ENCODE assay signal across 15 cellular contexts in genomic region chr10:132483394-132483793, GRCh38. TPM values are rescaled to one million over a fixed set of nuclear protein-coding genes. Genes with fewer than 3 reads are reported as not detected.
DNase-seq lines count a peak whose midpoint lies in the region; ATAC-seq, FAIRE-seq and TF ChIP-seq lines count a peak whose summit lies in the region.
"Had no signal": no experiment of that assay in that cellular context is flagged by ENCODE, and none has a peak within 500 bp of the region (broad histone marks: within the 10 kb centered on the region; RNA-seq: fewer than 3 reads in every experiment).

No MANE protein-coding gene starts in this region.

- H3K4me3 Mint-ChIP-seq in activated naive CD4-positive, alpha-beta T cell treated with anti-CD3 and anti-CD28 coated beads, Interleukin-2, amount 10 ng/mL, durations not matched to agents 7 days and 5 days = no peak overlapping the region
- H3K4me3 Mint-ChIP-seq: CD4-positive, alpha-beta memory T cell had no signal

- intact Hi-C loops in HepG2 (cut with micrococcal nuclease; ENCODE audit: unreplicated experiment) = no loop called here
- intact Hi-C loops in right lobe of liver (cut with DNase I) = no loop called here
- intact Hi-C loops in GM12878 (cut with micrococcal nuclease; ENCODE audit: unreplicated experiment) = no loop called here

- SMC1A ChIA-PET in GM12878 (lab: Charles Lee; ENCODE audit: uncharacterized antibody, unreplicated experiment) = no interaction called here

- no peaks in the 10 kb centered on the region for H3K36me3 Mint-ChIP-seq in activated naive CD4-positive, alpha-beta T cell treated with anti-CD3 and anti-CD28 coated beads, Interleukin-2, amount 10 ng/mL, durations not matched to agents 7 days and 5 days
- H3K36me3 Mint-ChIP-seq: CD4-positive, alpha-beta memory T cell had no signal

- H3K36me3 ChIP-seq in HepG2 (replicated peaks in 1 of 2; ENCODE audit: control insufficient read depth in 1 of 2, insufficient read depth in 2 of 2, low read length in 2 of 2) = no peaks in the 10 kb centered on the region
- H3K36me3 ChIP-seq in right lobe of liver = no peaks in the 10 kb centered on the region
- H3K36me3 ChIP-seq in GM12878 (ENCODE audit: control insufficient read depth in 2 of 2, insufficient read depth in 2 of 2, low read length in 1 of 2) = no peaks in the 10 kb centered on the region
- no peaks in the 10 kb centered on the region for H3K36me3 ChIP-seq in osteoblast (ENCODE audit: insufficient read depth, low read length)
- H3K36me3 ChIP-seq: BE2C had no signal

- H3K9ac ChIP-seq in HepG2 (ENCODE audit: insufficient read depth, low read depth, low read length) = no peak overlapping the region
- no peak overlapping the region for H3K9ac ChIP-seq in GM12878 (ENCODE audit: control insufficient read depth, insufficient read depth, low read length)
- H3K9ac ChIP-seq: GM23248 had no signal

- POLR2A ChIA-PET in HepG2 (lab: Yijun Ruan, JAX) = no interaction called here
- POLR2A ChIA-PET in GM12878 (lab: Charles Lee) = no interaction called here

- TF ChIP-seq RAD21 in HepG2 (CRISPR knock-in tag; IDR thresholded peaks at IDR 0.05) (no peak), GM12878 (IDR thresholded peaks at IDR 0.05; ENCODE audit: insufficient read depth, low read depth, low read length) (no peak)

- H3K27me3 ChIP-seq in HepG2 (ENCODE audit: control insufficient read depth in 1 of 2, insufficient read depth in 2 of 2, low read length in 2 of 2) (peaks cover 16 to 78% of the 10 kb centered on the region in 2 experiments), right lobe of liver (no peaks in the 10 kb centered on the region), GM12878 (replicated peaks in 1 of 2; ENCODE audit: control insufficient read depth in 2 of 2, insufficient read depth in 2 of 2, low read length in 1 of 2) (no peaks in the 10 kb centered on the region; a peak in 1 of 4 replicates), osteoblast (ENCODE audit: insufficient read depth, low read length) (peaks cover 25% of the 10 kb centered on the region)

- no peak overlapping the region for H3K27ac Mint-ChIP-seq in activated naive CD4-positive, alpha-beta T cell treated with anti-CD3 and anti-CD28 coated beads, Interleukin-2, amount 10 ng/mL, durations not matched to agents 7 days and 5 days
- H3K27ac Mint-ChIP-seq: CD4-positive, alpha-beta memory T cell had no signal

- WGBS in HepG2 (ENCODE audit: low lambda C conversion rate) = 33% methylated on average over 5 of the region's 5 CpGs
- 57% methylated on average over 5 of the region's 5 CpGs for WGBS in right lobe of liver (ENCODE audit: insufficient coverage, low coverage, low lambda C conversion rate, missing lambda C conversion rate)
- WGBS in GM12878 (ENCODE audit: insufficient coverage, insufficient replicate concordance, low lambda C conversion rate, missing lambda C conversion rate) = 19% methylated on average over 5 of the region's 5 CpGs

- H3K4me1 Mint-ChIP-seq in activated naive CD4-positive, alpha-beta T cell treated with anti-CD3 and anti-CD28 coated beads, Interleukin-2, amount 10 ng/mL, durations not matched to agents 7 days and 5 days = no peaks in the 10 kb centered on the region
- H3K4me1 Mint-ChIP-seq: CD4-positive, alpha-beta memory T cell had no signal

- BruUV-seq in HepG2 (replicated peaks; lab: Mats Ljungman, UMichigan) (no TSS peak), GM12878 (replicated peaks; lab: Mats Ljungman, UMichigan) (no TSS peak)

- H2AFZ ChIP-seq in HepG2 (ENCODE audit: low read length) (no peak overlapping the region), GM12878 (ENCODE audit: control insufficient read depth, low read depth, low read length) (no peak overlapping the region), osteoblast (ENCODE audit: low read length) (no peak overlapping the region)
- H2AFZ ChIP-seq: GM23248 had no signal

- H4K20me1 ChIP-seq in HepG2 (ENCODE audit: insufficient read depth, low read length) (no peaks in the 10 kb centered on the region), GM12878 (ENCODE audit: control insufficient read depth, insufficient read depth) (no peaks in the 10 kb centered on the region), osteoblast (ENCODE audit: insufficient read depth, low read length) (no peaks in the 10 kb centered on the region)

- TF ChIP-seq EP300 in HepG2 (IDR thresholded peaks at IDR 0.05; ENCODE audit: low read depth in 2 of 2, low read length in 2 of 2) (no peak), HepG2 (CRISPR knock-in tag; IDR thresholded peaks at IDR 0.05; ENCODE audit: borderline replicate concordance) (no peak), GM12878 (IDR thresholded peaks at IDR 0.05; ENCODE audit: borderline replicate concordance in 1 of 2, control insufficient read depth in 1 of 2, low read depth in 2 of 2, low read length in 2 of 2) (no peak)

- H3K4me3 ChIP-seq in HepG2 (replicated peaks in 1 of 3; ENCODE audit: insufficient read depth in 1 of 3, low read depth in 2 of 3, low read length in 3 of 3) (no peak overlapping the region), right lobe of liver (no peak overlapping the region), GM12878 (no peak overlapping the region), osteoblast (ENCODE audit: insufficient read depth, low read length) (no peak overlapping the region)
- H3K4me3 ChIP-seq: GM23248 had no signal

- H3K27ac ChIP-seq in HepG2 (ENCODE audit: extremely low read length, insufficient read depth, low read length) (no peak overlapping the region), right lobe of liver (no peak overlapping the region), GM12878 (ENCODE audit: control insufficient read depth, insufficient read depth) (no peak overlapping the region), osteoblast (ENCODE audit: low read depth, low read length) (no peak overlapping the region)
- H3K27ac ChIP-seq: C4-2B, GM23248 had no signal

- H3K79me2 ChIP-seq in HepG2 (ENCODE audit: insufficient read depth, low read length) = no peaks in the 10 kb centered on the region
- H3K79me2 ChIP-seq in GM12878 (ENCODE audit: control insufficient read depth, insufficient read depth, low read length) = no peaks in the 10 kb centered on the region
- H3K79me2 ChIP-seq in osteoblast (ENCODE audit: insufficient read depth, low read length) = no peaks in the 10 kb centered on the region

- peaks cover 8% of the 10 kb centered on the region for H3K27me3 Mint-ChIP-seq in activated naive CD4-positive, alpha-beta T cell treated with anti-CD3 and anti-CD28 coated beads, Interleukin-2, amount 10 ng/mL, durations not matched to agents 7 days and 5 days

- H3K4me2 ChIP-seq in HepG2 (ENCODE audit: low read depth, low read length) (no peak overlapping the region), GM12878 (ENCODE audit: control insufficient read depth, insufficient read depth) (no peak overlapping the region), osteoblast (ENCODE audit: insufficient read depth, low read length) (no peak overlapping the region)

- no peak for TF ChIP-seq CTCF in HepG2 (CRISPR knock-in tag; IDR thresholded peaks at IDR 0.05)
- no peak for TF ChIP-seq CTCF in right lobe of liver (IDR thresholded peaks at IDR 0.05)
- no peak for TF ChIP-seq CTCF in GM12878 (IDR thresholded peaks at IDR 0.05 in 2 of 3, conservative IDR thresholded peaks at IDR 0.05 in 1 of 3; ENCODE audit: control insufficient read depth in 2 of 3, extremely low read depth in 1 of 3, insufficient read depth in 1 of 3, low read depth in 3 of 3, low read length in 3 of 3)
- TF ChIP-seq CTCF in osteoblast (IDR thresholded peaks at IDR 0.05; ENCODE audit: extremely low read depth, low read depth, low read length) = no peak

- RAD21 ChIA-PET in GM12878 (lab: Charles Lee; ENCODE audit: unreplicated experiment) = interaction anchor here (0.7 to 1.1 kb wide), 2 partner anchors 24 to 49 kb away, joined by 3 to 5 read pairs; no protein-coding TSS in a partner anchor

- DNase-seq in HepG2 (ENCODE audit: low spot score) = no peak
- no peak for DNase-seq in right lobe of liver
- DNase-seq in GM12878 (ENCODE audit: low read depth, low spot score) = no peak
- DNase-seq in osteoblast (ENCODE audit: insufficient read length, low spot score, missing footprints) = peak; percentile 70
- DNase-seq in SHP77 treated with DMSO at 0.1 percent for 48 hours (lab: John Stamatoyannopoulos, UW) = no peak
- no peak for DNase-seq in NCI-H146 (lab: John Stamatoyannopoulos, UW)
- no peak for DNase-seq in activated naive CD4-positive, alpha-beta T cell treated with anti-CD3 and anti-CD28 coated beads, Interleukin-2, amount 10 ng/mL, durations not matched to agents 7 days and 5 days
- DNase-seq: BE2C; CD4-positive, alpha-beta memory T cell; DMS79; GM23248; H7 had no signal

- H3K9me3 Mint-ChIP-seq in activated naive CD4-positive, alpha-beta T cell treated with anti-CD3 and anti-CD28 coated beads, Interleukin-2, amount 10 ng/mL, durations not matched to agents 7 days and 5 days = no peaks in the 10 kb centered on the region

- CTCF ChIA-PET in HepG2 (lab: Yijun Ruan, JAX; ENCODE audit: low intra/inter-chr PET ratio, low total read pairs) = no interaction called here
- CTCF ChIA-PET in GM12878 (lab: Yijun Ruan, JAX) = no interaction called here
- CTCF ChIA-PET in activated naive CD4-positive, alpha-beta T cell treated with anti-CD3 and anti-CD28 coated beads, Interleukin-2, amount 10 ng/mL, durations not matched to agents 7 days and 5 days (lab: Charles Lee) = no interaction called here

- no peak for FAIRE-seq in HepG2 (lab: Jason Lieb, UNC)
- no peak for FAIRE-seq in GM12878 (lab: Jason Lieb, UNC)
- FAIRE-seq: A204.1, GM12891 had no signal

- no peaks in the 10 kb centered on the region for H3K4me1 ChIP-seq in HepG2 (ENCODE audit: insufficient read depth, low read length)
- H3K4me1 ChIP-seq in right lobe of liver = peaks cover 0 to 4% (median 0%) of the 10 kb centered on the region in 4 donors
- no peaks in the 10 kb centered on the region for H3K4me1 ChIP-seq in GM12878 (ENCODE audit: control insufficient read depth, insufficient read depth, low read length)
- no peaks in the 10 kb centered on the region for H3K4me1 ChIP-seq in osteoblast (ENCODE audit: insufficient read depth, low read length)
- H3K4me1 ChIP-seq: BE2C had no signal

- in situ Hi-C loops in HepG2 (cut with HindIII; ENCODE audit: extremely low pct_ligation_motif_present, low pct_unique_long_range_greater_than_20kb) = no loop called here
- in situ Hi-C loops in GM12878 (cut with MboI) = no loop called here

- ATAC-seq in HepG2 = no peak
- no peak for ATAC-seq in right lobe of liver
- no peak for ATAC-seq in GM12878

- H3K9me3 ChIP-seq in HepG2 (ENCODE audit: low read length) = no peaks in the 10 kb centered on the region
- H3K9me3 ChIP-seq in right lobe of liver = no peaks in the 10 kb centered on the region
- no peaks in the 10 kb centered on the region; the same call in 2 of the 3 replicates for H3K9me3 ChIP-seq in GM12878 (replicated peaks; ENCODE audit: control insufficient read depth, insufficient read depth, low read length)
- H3K9me3 ChIP-seq in osteoblast (ENCODE audit: low read depth, low read length) = no peaks in the 10 kb centered on the region
- H3K9me3 ChIP-seq: BE2C had no signal

- TF ChIP-seq POLR2A in HepG2 (IDR thresholded peaks at IDR 0.05; ENCODE audit: insufficient read depth in 1 of 2, low read depth in 2 of 2, low read length in 2 of 2) (no peak), right lobe of liver (IDR thresholded peaks at IDR 0.05) (no peak), GM12878 (IDR thresholded peaks at IDR 0.05; ENCODE audit: low read depth, low read length) (no peak)

RNA-seq across cellular contexts. Expression of gene INPP5A, which starts 54.2 kb away (rescaled TPM):
- total RNA-seq in HepG2 (2016; rRNA removed; fragmentation: Illumina TruSeq; extraction: Trizol) (37.9 and 46.8 TPM in 2 replicates), right lobe of liver (10 to 100 TPM; 12.5 to 24.6 (median 16.9) TPM), GM12878 (2014; rRNA removed) (9.3 and 12.8 TPM in 2 replicates), GM12878 (2014; rRNA removed; fragmentation: Illumina TruSeq; extraction: Trizol) (7.8 and 8.8 TPM in 2 replicates), GM12878 (2021) (13.3 and 15.0 TPM in 2 replicates), osteoblast (20.9 and 22.8 TPM in 2 replicates)
- 52.6 and 54.7 TPM in 2 replicates for total RNA-seq in HepG2 (2016; cell fraction: cytosol; rRNA removed; fragmentation: Illumina TruSeq; extraction: Trizol; ENCODE audit: low read depth)
- 38.3 and 42.5 TPM in 2 replicates for total RNA-seq in HepG2 (2016; cell fraction: insoluble cytoplasmic fraction; rRNA removed; fragmentation: Illumina TruSeq; extraction: Trizol)
- total RNA-seq in HepG2 (2016; cell fraction: membrane; rRNA removed; fragmentation: Illumina TruSeq; extraction: Trizol) = 103 and 110 TPM in 2 replicates
- 15.7 and 18.8 TPM in 2 replicates for total RNA-seq in HepG2 (2016; cell fraction: nucleus; rRNA removed; fragmentation: Illumina TruSeq; extraction: Trizol)
- polyA plus RNA-seq in HepG2 (2011; rRNA removed) (17.5 and 19.5 TPM in 2 replicates), GM12878 (2011; rRNA removed) (12.3 and 14.7 TPM in 2 replicates), GM12878 (2014; fragmentation: Illumina TruSeq; extraction: Trizol) (4.8 and 4.9 TPM in 2 replicates), GM12878 (2014; fragmentation: Nextera tagmentation; extraction: Ambion mirVana) (1 to 10 TPM in 1 of 2 experiments, under 1 TPM in 1; 0.52 to 1.7 TPM), GM12878 (2014; rRNA removed) (8.0 and 9.0 TPM in 2 replicates), GM12878 (2016; fragmentation: Nextera tagmentation; extraction: Ambion mirVana) (under 1 TPM; 0.69 to 0.74 TPM)
- polyA plus RNA-seq in HepG2 (2011; cell fraction: cytosol; rRNA removed) = 16.7 and 18.4 TPM in 2 replicates
- 14.6 and 14.9 TPM in 2 replicates for polyA plus RNA-seq in HepG2 (2011; cell fraction: nucleus; rRNA removed)
- polyA plus RNA-seq in HepG2 (2012) = 15.8 and 18.2 TPM in 2 replicates
- polyA plus RNA-seq in HepG2 (2016; cell fraction: cytosol; fragmentation: Illumina TruSeq; extraction: Trizol; ENCODE audit: low read depth) = 49.5 and 52.9 TPM in 2 replicates
- polyA plus RNA-seq in HepG2 (2016; cell fraction: insoluble cytoplasmic fraction; fragmentation: Illumina TruSeq; extraction: Trizol; ENCODE audit: low read depth) = 40.7 and 47.8 TPM in 2 replicates
- polyA plus RNA-seq in HepG2 (2016; cell fraction: membrane; fragmentation: Illumina TruSeq; extraction: Trizol; ENCODE audit: low read depth) = 97.2 and 97.6 TPM in 2 replicates
- 25.8 and 27.0 TPM in 2 replicates for polyA plus RNA-seq in HepG2 (2016; cell fraction: nucleus; fragmentation: Illumina TruSeq; extraction: Trizol; ENCODE audit: insufficient read depth, low read depth)
- polyA minus RNA-seq in HepG2 (2011; rRNA and poly(A)+ RNA removed; ENCODE audit: low replicate concordance) = 17.0 and 32.5 TPM in 2 replicates
- polyA minus RNA-seq in HepG2 (2011; cell fraction: cytosol; rRNA and poly(A)+ RNA removed) = 16.4 and 21.7 TPM in 2 replicates
- polyA minus RNA-seq in HepG2 (2011; cell fraction: nucleus; rRNA and poly(A)+ RNA removed) = 19.1 and 20.6 TPM in 2 replicates
- total RNA-seq in GM12878 (2013; cell fraction: nucleolus; rRNA removed) = 48.1 and 49.5 TPM in 2 replicates
- 2.9 TPM for polyA plus RNA-seq in GM12878 (2011; ENCODE audit: low read depth)
- 11.5 and 13.5 TPM in 2 replicates for polyA plus RNA-seq in GM12878 (2011; cell fraction: cytosol; rRNA removed)
- 22.4 and 29.0 TPM in 2 replicates for polyA plus RNA-seq in GM12878 (2011; cell fraction: nucleus; rRNA removed)
- polyA plus RNA-seq in GM12878 (2012) = 3.6 and 5.4 TPM in 2 replicates
- polyA minus RNA-seq in GM12878 (2011; rRNA and poly(A)+ RNA removed) = 18.4 and 20.3 TPM in 2 replicates
- polyA minus RNA-seq in GM12878 (2011; cell fraction: cytosol; rRNA and poly(A)+ RNA removed) = 8.1 and 10.2 TPM in 2 replicates
- polyA minus RNA-seq in GM12878 (2011; cell fraction: nucleus; rRNA and poly(A)+ RNA removed) = 27.4 and 28.0 TPM in 2 replicates

Comparison
In these comparisons a context has a peak if more than half of its experiments do, and no peak if none do; other contexts are left out.
1. Of the 75 proteins assayed by ChIP-seq in both HepG2 and GM12878: peak only in HepG2: none; only in GM12878: none; in both: RFX5; in neither: 74.